25 cellular contexts compared by ENCODE assay signal in the genomic region with DNA sequence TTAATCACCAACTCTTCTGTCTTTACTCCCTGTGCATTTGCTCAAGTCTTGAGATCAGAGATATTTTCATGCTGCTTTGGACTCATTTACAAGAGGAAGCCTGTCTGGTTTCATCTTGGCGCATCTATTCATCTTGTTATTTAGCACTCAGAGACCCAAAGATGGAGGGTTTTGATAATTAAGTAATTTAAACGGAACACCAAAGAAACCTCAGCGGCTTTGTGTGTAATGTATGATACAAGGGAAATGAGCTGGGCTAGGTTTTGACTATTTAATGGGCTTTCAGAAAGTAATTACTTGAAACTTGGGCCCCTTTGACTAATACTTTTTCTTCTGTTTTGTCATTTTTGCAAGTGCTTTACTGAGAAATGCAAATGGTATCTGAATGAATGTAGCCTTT.
DNase-seq lines count a peak whose midpoint lies in the region; ATAC-seq and TF ChIP-seq lines count a peak whose summit lies in the region.
"Had no signal": no experiment of that assay in that cellular context is flagged by ENCODE, and none has a peak within 500 bp of the region (broad histone marks: within the 10 kb centered on the region; RNA-seq: fewer than 3 reads in every experiment).

No MANE protein-coding gene starts in this region.

- H3K4me3 ChIP-seq in CD8-positive, alpha-beta T cell (ENCODE audit: low read depth, low read length): no peak overlapping the region
- H3K4me3 ChIP-seq in upper lobe of left lung: no peak overlapping the region
- H3K4me3 ChIP-seq: A549, HAP-1, K562, left ventricle myocardium inferior, prostate gland, sigmoid colon had no signal

- CTCF ChIA-PET in CD8-positive, alpha-beta T cell (lab: Charles Lee): no interaction called here

- TF ChIP-seq EP300 in upper lobe of left lung (IDR thresholded peaks at IDR 0.05): no peak

- 72 to 76% methylated on average over 3 of the region's 3 CpGs for WGBS in upper lobe of left lung, 2 donors

- H3K27ac Mint-ChIP-seq in activated T-cell treated with anti-CD3 and anti-CD28 coated beads, Interleukin-2, amount 50 U/mL, for 24 hours: peak overlapping the region; percentile 94
- H3K27ac Mint-ChIP-seq in CD8-positive, alpha-beta T cell: peak overlapping the region; percentile 2
- H3K27ac Mint-ChIP-seq in T-helper 1 cell treated with Interleukin-12 subunit alpha and Interleukin-12 subunit beta and Interleukin-4 antibody, amounts not matched to agents 30 μg/mL and 1 μg/mL, for 36 hours: peak overlapping the region; percentile 76
- H3K27ac Mint-ChIP-seq in activated naive CD8-positive, alpha-beta T cell treated with anti-CD3 and anti-CD28 coated beads for 36 hours: peak overlapping the region; percentile 75
- H3K27ac Mint-ChIP-seq: activated B cell treated with CpG ODN at 0.5 μM for 24 hours had no signal

- no peak overlapping the region for H3K27ac ChIP-seq in CD8-positive, alpha-beta T cell (ENCODE audit: low read depth, low read length)
- no peak overlapping the region for H3K27ac ChIP-seq in upper lobe of left lung
- H3K27ac ChIP-seq: A549, left ventricle myocardium inferior, prostate gland, sigmoid colon had no signal

- peaks cover 19% of the 10 kb centered on the region for H3K36me3 ChIP-seq in CD8-positive, alpha-beta T cell (ENCODE audit: insufficient read depth, low read length)
- peaks cover 0 to 4% (median 0%) of the 10 kb centered on the region in 4 donors for H3K36me3 ChIP-seq in upper lobe of left lung
- H3K36me3 ChIP-seq: HAP-1, left ventricle myocardium inferior, prostate gland had no signal

- POLR2A ChIA-PET in CD8-positive, alpha-beta T cell (lab: Charles Lee): no interaction called here

- no peaks in the 10 kb centered on the region for H3K27me3 Mint-ChIP-seq in activated T-cell treated with anti-CD3 and anti-CD28 coated beads, Interleukin-2, amount 50 U/mL, for 24 hours
- H3K27me3 Mint-ChIP-seq in CD8-positive, alpha-beta T cell (ENCODE audit: low read depth): no peaks in the 10 kb centered on the region
- no peaks in the 10 kb centered on the region for H3K27me3 Mint-ChIP-seq in T-helper 1 cell treated with Interleukin-12 subunit alpha and Interleukin-12 subunit beta and Interleukin-4 antibody, amounts not matched to agents 30 μg/mL and 1 μg/mL, for 36 hours (ENCODE audit: low read depth)
- no peaks in the 10 kb centered on the region for H3K27me3 Mint-ChIP-seq in activated naive CD8-positive, alpha-beta T cell treated with anti-CD3 and anti-CD28 coated beads for 36 hours
- H3K27me3 Mint-ChIP-seq: activated B cell treated with CpG ODN at 0.5 μM for 24 hours had no signal

- no peaks in the 10 kb centered on the region for H3K4me1 ChIP-seq in CD8-positive, alpha-beta T cell (ENCODE audit: insufficient read depth, low read length)
- H3K4me1 ChIP-seq in upper lobe of left lung: no peaks in the 10 kb centered on the region
- H3K4me1 ChIP-seq: A549, HAP-1, left ventricle myocardium inferior, prostate gland, sigmoid colon had no signal

- no peak for TF ChIP-seq POLR2A in upper lobe of left lung (IDR thresholded peaks at IDR 0.05)

- no peaks in the 10 kb centered on the region for H3K27me3 ChIP-seq in CD8-positive, alpha-beta T cell (ENCODE audit: insufficient read depth, low read length)
- no peaks in the 10 kb centered on the region for H3K27me3 ChIP-seq in upper lobe of left lung
- H3K27me3 ChIP-seq: sigmoid colon had no signal

- ATAC-seq in CD8-positive, alpha-beta T cell: no peak
- ATAC-seq in upper lobe of left lung (ENCODE audit: low FRiP score in 2 of 2): no peak
- ATAC-seq: A549, K562 had no signal

- peak overlapping the region; percentile 22 for H3K4me3 Mint-ChIP-seq in activated T-cell treated with anti-CD3 and anti-CD28 coated beads, Interleukin-2, amount 50 U/mL, for 24 hours
- H3K4me3 Mint-ChIP-seq in CD8-positive, alpha-beta T cell: no peak overlapping the region
- H3K4me3 Mint-ChIP-seq in T-helper 1 cell treated with Interleukin-12 subunit alpha and Interleukin-12 subunit beta and Interleukin-4 antibody, amounts not matched to agents 30 μg/mL and 1 μg/mL, for 36 hours: no peak overlapping the region
- H3K4me3 Mint-ChIP-seq in activated naive CD8-positive, alpha-beta T cell treated with anti-CD3 and anti-CD28 coated beads for 36 hours: no peak overlapping the region
- H3K4me3 Mint-ChIP-seq: activated B cell treated with CpG ODN at 0.5 μM for 24 hours had no signal

- DNase-seq in activated T-cell treated with anti-CD3 and anti-CD28 coated beads, Interleukin-2, amount 50 U/mL, for 24 hours: no peak
- no peak for DNase-seq in activated T-cell treated with anti-CD3 and anti-CD28 coated beads, Interleukin-2, amount 50 U/mL, for 1 hour
- no peak for DNase-seq in CD8-positive, alpha-beta T cell
- no peak for DNase-seq in activated naive CD8-positive, alpha-beta T cell treated with anti-CD3 and anti-CD28 coated beads for 36 hours
- no peak for DNase-seq in D341Med (ENCODE audit: low spot score)
- no peak for DNase-seq in cerebellar nuclear complex (lab: John Stamatoyannopoulos, UW)
- no peak for DNase-seq in upper lobe of left lung
- DNase-seq: activated B cell treated with CpG ODN at 0.5 μM for 24 hours; activated effector memory CD4-positive, alpha-beta T cell treated with Interleukin-2 at 50 U/mL for 16 hours; amygdala; effector CD4-positive, alpha-beta T cell; islet precursor cell; left ventricle myocardium inferior; mesendoderm; NCI-H2029 treated with DMSO at 0.1 percent for 48 hours; NCI-H526 treated with DMSO at 0.1 percent for 48 hours; Right ventricle myocardium superior; sigmoid colon; SW 1271; trophoblast cell had no signal

- H3K9me3 ChIP-seq in CD8-positive, alpha-beta T cell (ENCODE audit: low read length): no peaks in the 10 kb centered on the region
- no peaks in the 10 kb centered on the region for H3K9me3 ChIP-seq in upper lobe of left lung
- H3K9me3 ChIP-seq: A549, HAP-1, left ventricle myocardium inferior, prostate gland, sigmoid colon had no signal

- intact Hi-C loops in CD8-positive, alpha-beta T cell (cut with DNase I, micrococcal nuclease): no loop called here

- H3K36me3 Mint-ChIP-seq in activated T-cell treated with anti-CD3 and anti-CD28 coated beads, Interleukin-2, amount 50 U/mL, for 24 hours (ENCODE audit: low read depth): peaks cover 77% of the 10 kb centered on the region
- peaks cover 84% of the 10 kb centered on the region for H3K36me3 Mint-ChIP-seq in CD8-positive, alpha-beta T cell
- H3K36me3 Mint-ChIP-seq in T-helper 1 cell treated with Interleukin-12 subunit alpha and Interleukin-12 subunit beta and Interleukin-4 antibody, amounts not matched to agents 30 μg/mL and 1 μg/mL, for 36 hours (ENCODE audit: low read depth): peaks cover 36% of the 10 kb centered on the region
- H3K36me3 Mint-ChIP-seq in activated naive CD8-positive, alpha-beta T cell treated with anti-CD3 and anti-CD28 coated beads for 36 hours: peaks cover 28% of the 10 kb centered on the region

- TF ChIP-seq CTCF in CD8-positive, alpha-beta T cell (IDR thresholded peaks at IDR 0.05): no peak
- no peak for TF ChIP-seq CTCF in upper lobe of left lung (IDR thresholded peaks at IDR 0.05)

- peaks cover 47% of the 10 kb centered on the region for H3K4me1 Mint-ChIP-seq in activated T-cell treated with anti-CD3 and anti-CD28 coated beads, Interleukin-2, amount 50 U/mL, for 24 hours (ENCODE audit: low read depth)
- peaks cover 15% of the 10 kb centered on the region for H3K4me1 Mint-ChIP-seq in CD8-positive, alpha-beta T cell (ENCODE audit: low read depth)
- peaks cover 15% of the 10 kb centered on the region for H3K4me1 Mint-ChIP-seq in T-helper 1 cell treated with Interleukin-12 subunit alpha and Interleukin-12 subunit beta and Interleukin-4 antibody, amounts not matched to agents 30 μg/mL and 1 μg/mL, for 36 hours (ENCODE audit: low read depth)
- H3K4me1 Mint-ChIP-seq in activated naive CD8-positive, alpha-beta T cell treated with anti-CD3 and anti-CD28 coated beads for 36 hours: peaks cover 11% of the 10 kb centered on the region
- H3K4me1 Mint-ChIP-seq: activated B cell treated with CpG ODN at 0.5 μM for 24 hours had no signal

- H3K9me3 Mint-ChIP-seq in activated T-cell treated with anti-CD3 and anti-CD28 coated beads, Interleukin-2, amount 50 U/mL, for 24 hours: no peaks in the 10 kb centered on the region
- H3K9me3 Mint-ChIP-seq in CD8-positive, alpha-beta T cell: no peaks in the 10 kb centered on the region
- no peaks in the 10 kb centered on the region for H3K9me3 Mint-ChIP-seq in T-helper 1 cell treated with Interleukin-12 subunit alpha and Interleukin-12 subunit beta and Interleukin-4 antibody, amounts not matched to agents 30 μg/mL and 1 μg/mL, for 36 hours
- H3K9me3 Mint-ChIP-seq in activated naive CD8-positive, alpha-beta T cell treated with anti-CD3 and anti-CD28 coated beads for 36 hours: no peaks in the 10 kb centered on the region
- H3K9me3 Mint-ChIP-seq: activated B cell treated with CpG ODN at 0.5 μM for 24 hours had no signal

Comparison
In these comparisons a context has a peak if more than half of its experiments do, and no peak if none do; other contexts are left out.
1. H3K27ac Mint-ChIP-seq: peak in every context shown above with its lines; median percentile 94 in activated T-cell treated with anti-CD3 and anti-CD28 coated beads, Interleukin-2, amount 50 U/mL, for 24 hours; 76 in T-helper 1 cell treated with Interleukin-12 subunit alpha and Interleukin-12 subunit beta and Interleukin-4 antibody, amounts not matched to agents 30 μg/mL and 1 μg/mL, for 36 hours; 75 in activated naive CD8-positive, alpha-beta T cell treated with anti-CD3 and anti-CD28 coated beads for 36 hours; 2 in CD8-positive, alpha-beta T cell.